In genomic region chr13:99421271-99421670, GRCh38 we compare ENCODE assay signal across 14 cellular contexts.
DNase-seq lines count a peak whose midpoint lies in the region; ATAC-seq lines count a peak whose summit lies in the region.
"Had no signal": no experiment of that assay in that cellular context is flagged by ENCODE, and none has a peak within 500 bp of the region (broad histone marks: within the 10 kb centered on the region; RNA-seq: fewer than 3 reads in every experiment).

No MANE protein-coding gene starts in this region.

- no peak for DNase-seq in stimulated activated naive CD8-positive, alpha-beta T cell treated with anti-CD3 and anti-CD28 coated beads, Interleukin-15, Interleukin-2, amounts not matched to agents 100 U/mL and 50 U/mL, for 24 hours
- no peak for DNase-seq in activated CD4-positive, alpha-beta T cell treated with anti-CD3 and anti-CD28 coated beads, Interleukin-2, amount 10 ng/mL, durations not matched to agents 7 days and 5 days
- no peak for DNase-seq in immature natural killer cell
- DNase-seq in amygdala (lab: John Stamatoyannopoulos, UW): no peak
- DNase-seq in T1000 (lab: John Stamatoyannopoulos, UW): no peak
- DNase-seq in HCEC 1CT: no peak
- DNase-seq: anterior cingulate cortex, DMS79 treated with DMSO at 0.1 percent for 48 hours, foreskin fibroblast, NCI-H187, NCI-H446 treated with DMSO at 0.1 percent for 48 hours, sigmoid colon had no signal

- ATAC-seq in stimulated activated naive CD8-positive, alpha-beta T cell treated with anti-CD3 and anti-CD28 coated beads, Interleukin-15, Interleukin-2, amounts not matched to agents 100 U/mL and 50 U/mL, for 24 hours: no peak
- no peak for ATAC-seq in HG02588 (IDR thresholded peaks at IDR 0.05; ENCODE audit: unreplicated experiment)

- H3K9me3 Mint-ChIP-seq in stimulated activated naive CD8-positive, alpha-beta T cell treated with anti-CD3 and anti-CD28 coated beads, Interleukin-15, Interleukin-2, amounts not matched to agents 100 ng/mL and 50 ng/mL, for 24 hours: no peaks in the 10 kb centered on the region
- H3K9me3 Mint-ChIP-seq in activated CD4-positive, alpha-beta T cell treated with anti-CD3 and anti-CD28 coated beads, Interleukin-2, amount 10 ng/mL, durations not matched to agents 7 days and 5 days: no peaks in the 10 kb centered on the region
- H3K9me3 Mint-ChIP-seq in immature natural killer cell: no peaks in the 10 kb centered on the region

- H3K27ac Mint-ChIP-seq in stimulated activated naive CD8-positive, alpha-beta T cell treated with anti-CD3 and anti-CD28 coated beads, Interleukin-15, Interleukin-2, amounts not matched to agents 100 ng/mL and 50 ng/mL, for 24 hours: peak overlapping the region; percentile 85
- H3K27ac Mint-ChIP-seq in activated CD4-positive, alpha-beta T cell treated with anti-CD3 and anti-CD28 coated beads, Interleukin-2, amount 10 ng/mL, durations not matched to agents 7 days and 5 days: peak overlapping the region; percentile 47
- peak overlapping the region in 5 of 6 donors; percentile 25 to 74 (median 37) for H3K27ac Mint-ChIP-seq in immature natural killer cell

- H3K4me3 Mint-ChIP-seq in stimulated activated naive CD8-positive, alpha-beta T cell treated with anti-CD3 and anti-CD28 coated beads, Interleukin-15, Interleukin-2, amounts not matched to agents 100 ng/mL and 50 ng/mL, for 24 hours: peak overlapping the region; percentile 71
- H3K4me3 Mint-ChIP-seq in activated CD4-positive, alpha-beta T cell treated with anti-CD3 and anti-CD28 coated beads, Interleukin-2, amount 10 ng/mL, durations not matched to agents 7 days and 5 days: peak overlapping the region; percentile 35
- H3K4me3 Mint-ChIP-seq in immature natural killer cell: peak overlapping the region; percentile 40 to 72 (median 62)

- peaks cover 14% of the 10 kb centered on the region for H3K4me1 Mint-ChIP-seq in stimulated activated naive CD8-positive, alpha-beta T cell treated with anti-CD3 and anti-CD28 coated beads, Interleukin-15, Interleukin-2, amounts not matched to agents 100 ng/mL and 50 ng/mL, for 24 hours (ENCODE audit: low read depth)
- H3K4me1 Mint-ChIP-seq in activated CD4-positive, alpha-beta T cell treated with anti-CD3 and anti-CD28 coated beads, Interleukin-2, amount 10 ng/mL, durations not matched to agents 7 days and 5 days: peaks cover 87% of the 10 kb centered on the region
- H3K4me1 Mint-ChIP-seq in immature natural killer cell: peaks cover 42 to 60% of the 10 kb centered on the region in 2 donors

- POLR2A ChIA-PET in activated CD4-positive, alpha-beta T cell treated with anti-CD3 and anti-CD28 coated beads, Interleukin-2, amount 10 ng/mL, durations not matched to agents 7 days and 5 days (lab: Charles Lee): no interaction called here

- CTCF ChIA-PET in activated CD4-positive, alpha-beta T cell treated with anti-CD3 and anti-CD28 coated beads, Interleukin-2, amount 10 ng/mL, durations not matched to agents 7 days and 5 days (lab: Charles Lee): interaction anchor here (0.5 to 10.0 kb wide), 8 partner anchors 10 to 526 kb away, joined by 3 to 87 read pairs (median 4); no protein-coding TSS in a partner anchor

- no peaks in the 10 kb centered on the region for H3K27me3 Mint-ChIP-seq in stimulated activated naive CD8-positive, alpha-beta T cell treated with anti-CD3 and anti-CD28 coated beads, Interleukin-15, Interleukin-2, amounts not matched to agents 100 ng/mL and 50 ng/mL, for 24 hours
- H3K27me3 Mint-ChIP-seq in activated CD4-positive, alpha-beta T cell treated with anti-CD3 and anti-CD28 coated beads, Interleukin-2, amount 10 ng/mL, durations not matched to agents 7 days and 5 days: no peaks in the 10 kb centered on the region
- H3K27me3 Mint-ChIP-seq in immature natural killer cell (ENCODE audit: low read depth in 3 of 3): peaks cover 10 to 32% (median 11%) of the 10 kb centered on the region in 3 donors

- no peaks in the 10 kb centered on the region for H3K36me3 Mint-ChIP-seq in stimulated activated naive CD8-positive, alpha-beta T cell treated with anti-CD3 and anti-CD28 coated beads, Interleukin-15, Interleukin-2, amounts not matched to agents 100 ng/mL and 50 ng/mL, for 24 hours (ENCODE audit: low read depth)
- peaks cover 2% of the 10 kb centered on the region for H3K36me3 Mint-ChIP-seq in activated CD4-positive, alpha-beta T cell treated with anti-CD3 and anti-CD28 coated beads, Interleukin-2, amount 10 ng/mL, durations not matched to agents 7 days and 5 days (ENCODE audit: low read depth)
- no peaks in the 10 kb centered on the region for H3K36me3 Mint-ChIP-seq in immature natural killer cell
